Comparison of ENCODE assay signal across 8 cellular contexts in the genomic region with DNA sequence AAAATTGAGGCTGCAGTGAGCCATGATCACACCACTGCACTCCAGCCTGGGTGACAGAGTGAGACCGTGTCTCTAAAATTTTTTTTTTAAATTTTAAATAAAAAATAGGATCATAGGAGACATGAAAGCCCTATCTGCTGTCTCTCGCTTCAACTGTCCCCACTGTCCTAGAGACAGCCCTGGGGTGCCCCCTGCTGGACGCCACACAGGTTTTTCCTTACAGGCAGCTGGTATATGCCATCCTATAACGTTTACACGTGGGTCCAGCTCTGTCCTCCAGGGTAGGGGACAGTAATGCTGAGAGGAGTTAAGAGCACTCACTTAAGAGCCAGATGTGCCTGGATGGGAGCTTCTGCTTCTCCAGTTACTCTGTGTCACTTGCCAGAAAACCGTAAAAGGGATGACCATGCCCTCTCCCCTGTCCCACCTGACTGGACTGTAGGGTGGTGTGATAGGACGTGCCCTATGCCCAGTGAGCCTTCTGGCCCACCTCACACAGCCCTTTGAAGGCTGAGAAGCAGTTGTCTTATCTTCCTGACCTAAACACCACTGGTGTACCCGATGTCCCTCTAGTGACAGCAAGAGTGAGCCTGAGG. TPM values are rescaled to one million over a fixed set of nuclear protein-coding genes. Genes with fewer than 3 reads are reported as not detected.
DNase-seq lines count a peak whose midpoint lies in the region; ATAC-seq, FAIRE-seq and TF ChIP-seq lines count a peak whose summit lies in the region.

No MANE protein-coding gene starts in this region.

- DNase-seq in GM18507 (ENCODE audit: extremely low spot score, insufficient read length, low read depth) (no peak), NCI-H2227 treated with DMSO at 0.1 percent for 48 hours (lab: John Stamatoyannopoulos, UW) (peak; percentile 86), cardiac fibroblast (ENCODE audit: low read depth in 2 of 2) (peak; percentile 80 to 82), left colon (peak; percentile 61 to 90)
- DNase-seq in activated CD4-positive, CD25-positive, alpha-beta regulatory T cell (lab: John Stamatoyannopoulos, UW) = peak; percentile 64 to 72 (median 68)
- DNase-seq in stimulated activated CD4-positive, alpha-beta T cell treated with anti-CD3 and anti-CD28 coated beads, Interleukin-4, amount 100 ng/mL, for 4 hours = peak; percentile 71 to 83

- no peak overlapping the region for H3K27ac ChIP-seq in 22Rv1

- intact Hi-C loops in left colon (cut with DNase I, micrococcal nuclease) = loop anchor here in 1 of 2 donors (10.0 kb wide), 1 partner anchor 391 kb away; no protein-coding TSS in a partner anchor

- TF ChIP-seq CTCF in 22Rv1 (IDR thresholded peaks at IDR 0.05) = peak; percentile 88
- TF ChIP-seq CTCF in cardiac fibroblast (IDR thresholded peaks at IDR 0.05; ENCODE audit: low read depth, low read length) = peak; percentile 88

- FAIRE-seq in GM18507 (lab: Jason Lieb, UNC) = peak; percentile 77

- peak; percentile 45 for ATAC-seq in left colon
- ATAC-seq in GM18520 (IDR thresholded peaks at IDR 0.05; ENCODE audit: unreplicated experiment) = no peak

- H3K4me3 ChIP-seq in cardiac fibroblast (replicated peaks in 1 of 2; ENCODE audit: low read depth in 2 of 2, low read length in 2 of 2) = no peak overlapping the region

RNA-seq across cellular contexts. Expression of gene FBXO2, which starts 8.5 kb away (rescaled TPM):
- 1 to 10 TPM in 1 of 2 donors, under 1 TPM in 1; 0.55 to 1.4 TPM for total RNA-seq in left colon

RNA-seq across cellular contexts. Expression of gene FBXO44, which starts 8.9 kb away (rescaled TPM):
- total RNA-seq in left colon = 1 to 10 TPM; 4.0 to 8.1 TPM

RNA-seq across cellular contexts. Expression of gene FBXO6, which starts 18.2 kb away (rescaled TPM):
- total RNA-seq in left colon = 1 to 10 TPM; 6.8 to 8.1 TPM

RNA-seq across cellular contexts. Expression of gene MAD2L2, which starts 35.2 kb away (rescaled TPM):
- 1 to 10 TPM; 7.0 to 7.4 TPM for total RNA-seq in left colon

RNA-seq across cellular contexts. Expression of gene DRAXIN, which starts 45.7 kb away (rescaled TPM):
- under 1 TPM; 0.06 to 0.11 TPM for total RNA-seq in left colon
